ENCODE assay signal across 9 cellular contexts in the genomic region with DNA sequence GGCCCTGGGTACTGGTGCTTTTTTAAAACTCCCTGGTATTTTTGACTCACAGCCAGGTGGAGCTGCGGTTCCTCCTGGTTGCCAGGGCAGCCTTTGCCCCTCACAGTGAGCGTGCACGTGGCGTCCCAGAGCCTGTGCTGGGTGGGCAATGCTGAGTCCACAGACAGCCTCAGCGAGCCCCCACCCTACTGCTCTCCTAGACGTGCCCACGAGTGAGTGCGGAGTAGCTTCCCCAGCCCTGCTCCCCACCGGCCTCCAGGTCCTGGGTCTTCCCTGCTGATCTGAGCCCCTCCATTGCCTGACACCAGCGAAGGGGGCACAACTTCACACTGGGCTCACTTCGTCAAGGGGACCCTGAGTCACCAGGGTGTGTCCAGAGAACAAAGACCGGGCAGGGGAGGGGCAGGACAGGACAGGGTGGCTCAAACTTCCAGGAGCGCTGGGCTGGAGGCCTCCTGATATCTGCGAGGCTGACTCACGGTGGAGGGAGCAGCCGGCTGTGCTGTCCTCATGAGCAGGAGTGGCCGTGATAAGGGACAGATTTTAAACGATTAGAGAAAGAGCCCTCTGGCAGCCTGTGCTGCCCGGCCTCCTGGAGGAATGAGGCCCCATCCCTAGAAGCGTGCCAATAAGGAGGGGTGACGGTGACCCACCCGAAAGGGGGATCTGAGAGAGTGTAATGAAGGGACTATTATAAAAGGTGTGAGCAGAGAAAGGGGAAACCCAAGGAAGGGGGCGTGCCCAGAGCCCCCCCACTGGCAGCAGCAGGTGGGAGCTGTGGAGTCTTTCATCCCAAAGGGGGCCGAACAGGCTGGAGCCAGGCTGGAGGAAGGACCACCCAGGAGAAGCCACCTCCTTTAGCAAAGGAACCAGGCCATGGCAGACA.
DNase-seq lines count a peak whose midpoint lies in the region; ATAC-seq and TF ChIP-seq lines count a peak whose summit lies in the region.
"Had no signal": no experiment of that assay in that cellular context is flagged by ENCODE, and none has a peak within 500 bp of the region (broad histone marks: within the 10 kb centered on the region; RNA-seq: fewer than 3 reads in every experiment).

No MANE protein-coding gene starts in this region.

- H3K4me3 ChIP-seq in SK-N-SH (ENCODE audit: low read depth in 2 of 2, low read length in 1 of 2) (no peak overlapping the region), adrenal gland (no peak overlapping the region), upper lobe of left lung (no peak overlapping the region)

- intact Hi-C loops in adrenal gland (cut with DNase I), result no loop called here

- TF ChIP-seq CTCF in SK-N-SH (IDR thresholded peaks at IDR 0.05) (no peak), adrenal gland (IDR thresholded peaks at IDR 0.05) (no peak), upper lobe of left lung (IDR thresholded peaks at IDR 0.05) (no peak)

- H3K9ac ChIP-seq in SK-N-SH, result no peak overlapping the region

- H2AFZ ChIP-seq in SK-N-SH (ENCODE audit: low read depth), result no peak overlapping the region

- peaks cover 4 to 8% of the 10 kb centered on the region in 2 experiments; a peak in 2 of 4 replicates for H3K4me1 ChIP-seq in SK-N-SH (ENCODE audit: control insufficient read depth in 1 of 2, insufficient read depth in 2 of 2, low read depth in 1 of 2, low read length in 1 of 2)
- no peaks in the 10 kb centered on the region for H3K4me1 ChIP-seq in adrenal gland (replicated peaks in 1 of 2)
- peaks cover 0 to 5% (median 2%) of the 10 kb centered on the region in 4 donors for H3K4me1 ChIP-seq in upper lobe of left lung

- no peak for TF ChIP-seq POLR2A in adrenal gland (IDR thresholded peaks at IDR 0.05)
- no peak for TF ChIP-seq POLR2A in upper lobe of left lung (IDR thresholded peaks at IDR 0.05)

- H3K27ac ChIP-seq in SK-N-SH (ENCODE audit: low read depth in 2 of 2, low read length in 1 of 2) (no peak overlapping the region; a peak in 1 of 4 replicates), adrenal gland (no peak overlapping the region), upper lobe of left lung (peak overlapping the region in 1 of 4 donors; percentile 15)

- no peaks in the 10 kb centered on the region for H3F3A ChIP-seq in SK-N-SH (replicated peaks; ENCODE audit: insufficient read depth)

- H3K36me3 ChIP-seq in SK-N-SH (replicated peaks in 1 of 2; ENCODE audit: control insufficient read depth in 1 of 2, insufficient read depth in 2 of 2, low read length in 1 of 2) (no peaks in the 10 kb centered on the region), adrenal gland (replicated peaks in 1 of 2) (no peaks in the 10 kb centered on the region), upper lobe of left lung (no peaks in the 10 kb centered on the region)

- POLR2A ChIA-PET in SK-N-SH (lab: Yijun Ruan, JAX), result interaction anchor here (0.6 kb wide), 1 partner anchor 9 kb away, joined by 3 read pairs; no protein-coding TSS in a partner anchor

- 42% methylated on average over 21 of the region's 24 CpGs for WGBS in SK-N-SH (ENCODE audit: low lambda C conversion rate)
- 58 to 77% (median 63%) methylated on average over 15 to 24 of the region's 24 CpGs for WGBS in adrenal gland, 4 donors
- 59 to 61% methylated on average over 19 to 23 of the region's 24 CpGs for WGBS in upper lobe of left lung, 2 donors

- no peaks in the 10 kb centered on the region for H3K79me2 ChIP-seq in SK-N-SH (ENCODE audit: insufficient read depth)

- DNase-seq in SK-N-SH (peak; percentile 50), adrenal gland (peak in 4 of 7 donors; percentile 20 to 54 (median 36)), islet precursor cell (peak; percentile 91), upper lobe of left lung (no peak), DMS79 (lab: John Stamatoyannopoulos, UW) (no peak)
- no peak for DNase-seq in activated CD4-positive, CD25-positive, alpha-beta regulatory T cell (lab: John Stamatoyannopoulos, UW)
- DNase-seq: activated effector memory CD4-positive, alpha-beta T cell treated with anti-CD3 and anti-CD28 coated beads, Interleukin-2, amount 50 U/mL, for 16 hours had no signal

- CTCF ChIA-PET in SK-N-SH (lab: Yijun Ruan, JAX), result interaction anchor here (1.0 to 1.9 kb wide), 5 partner anchors 11 to 247 kb away, joined by 3 to 6 read pairs (median 3); no protein-coding TSS in a partner anchor

- H4K20me1 ChIP-seq in SK-N-SH (ENCODE audit: insufficient read depth), result no peaks in the 10 kb centered on the region

- no peak for TF ChIP-seq RAD21 in SK-N-SH (IDR thresholded peaks at IDR 0.05; ENCODE audit: low read length)

- H3K9me3 ChIP-seq in SK-N-SH (no peaks in the 10 kb centered on the region), adrenal gland (replicated peaks in 1 of 3) (no peaks in the 10 kb centered on the region), upper lobe of left lung (peaks cover 0 to 8% (median 0%) of the 10 kb centered on the region in 4 donors)

- no peak overlapping the region; the same call in 1 of the 2 replicates for H3K4me2 ChIP-seq in SK-N-SH

- ATAC-seq in SK-N-SH treated with all-trans-retinoic acid at 6 μM for 48 hours (no peak; the same call in 2 of the 3 replicates), upper lobe of left lung (ENCODE audit: low FRiP score in 2 of 2) (peak; percentile 37 to 68), GM21723 (IDR thresholded peaks at IDR 0.05; ENCODE audit: unreplicated experiment) (no peak)

- H3K27me3 ChIP-seq in SK-N-SH (ENCODE audit: insufficient read depth) (peaks cover 15% of the 10 kb centered on the region; the same call in 1 of the 2 replicates), adrenal gland (no peaks in the 10 kb centered on the region), upper lobe of left lung (no peaks in the 10 kb centered on the region)

- no peak for TF ChIP-seq EP300 in SK-N-SH (IDR thresholded peaks at IDR 0.05; ENCODE audit: borderline replicate concordance in 1 of 2, low read depth in 1 of 2, low read length in 1 of 2)
- TF ChIP-seq EP300 in upper lobe of left lung (IDR thresholded peaks at IDR 0.05), result no peak

- no peaks in the 10 kb centered on the region for H3K9me2 ChIP-seq in SK-N-SH

TF ChIP-seq in SK-N-SH, 30 proteins besides CTCF, POLR2A, EP300 and RAD21 (continues in another document):
- TF ChIP-seq, protein P1, sequence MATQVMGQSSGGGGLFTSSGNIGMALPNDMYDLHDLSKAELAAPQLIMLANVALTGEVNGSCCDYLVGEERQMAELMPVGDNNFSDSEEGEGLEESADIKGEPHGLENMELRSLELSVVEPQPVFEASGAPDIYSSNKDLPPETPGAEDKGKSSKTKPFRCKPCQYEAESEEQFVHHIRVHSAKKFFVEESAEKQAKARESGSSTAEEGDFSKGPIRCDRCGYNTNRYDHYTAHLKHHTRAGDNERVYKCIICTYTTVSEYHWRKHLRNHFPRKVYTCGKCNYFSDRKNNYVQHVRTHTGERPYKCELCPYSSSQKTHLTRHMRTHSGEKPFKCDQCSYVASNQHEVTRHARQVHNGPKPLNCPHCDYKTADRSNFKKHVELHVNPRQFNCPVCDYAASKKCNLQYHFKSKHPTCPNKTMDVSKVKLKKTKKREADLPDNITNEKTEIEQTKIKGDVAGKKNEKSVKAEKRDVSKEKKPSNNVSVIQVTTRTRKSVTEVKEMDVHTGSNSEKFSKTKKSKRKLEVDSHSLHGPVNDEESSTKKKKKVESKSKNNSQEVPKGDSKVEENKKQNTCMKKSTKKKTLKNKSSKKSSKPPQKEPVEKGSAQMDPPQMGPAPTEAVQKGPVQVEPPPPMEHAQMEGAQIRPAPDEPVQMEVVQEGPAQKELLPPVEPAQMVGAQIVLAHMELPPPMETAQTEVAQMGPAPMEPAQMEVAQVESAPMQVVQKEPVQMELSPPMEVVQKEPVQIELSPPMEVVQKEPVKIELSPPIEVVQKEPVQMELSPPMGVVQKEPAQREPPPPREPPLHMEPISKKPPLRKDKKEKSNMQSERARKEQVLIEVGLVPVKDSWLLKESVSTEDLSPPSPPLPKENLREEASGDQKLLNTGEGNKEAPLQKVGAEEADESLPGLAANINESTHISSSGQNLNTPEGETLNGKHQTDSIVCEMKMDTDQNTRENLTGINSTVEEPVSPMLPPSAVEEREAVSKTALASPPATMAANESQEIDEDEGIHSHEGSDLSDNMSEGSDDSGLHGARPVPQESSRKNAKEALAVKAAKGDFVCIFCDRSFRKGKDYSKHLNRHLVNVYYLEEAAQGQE (IDR thresholded peaks at IDR 0.05; ENCODE audit: low read depth, low read length), result no peak

TF ChIP-seq in SK-N-SH treated with all-trans-retinoic acid at 6 μM for 48 hours, 23 proteins besides CTCF, POLR2A, EP300 and RAD21 (continues in another document):
- TF ChIP-seq, protein P2, sequence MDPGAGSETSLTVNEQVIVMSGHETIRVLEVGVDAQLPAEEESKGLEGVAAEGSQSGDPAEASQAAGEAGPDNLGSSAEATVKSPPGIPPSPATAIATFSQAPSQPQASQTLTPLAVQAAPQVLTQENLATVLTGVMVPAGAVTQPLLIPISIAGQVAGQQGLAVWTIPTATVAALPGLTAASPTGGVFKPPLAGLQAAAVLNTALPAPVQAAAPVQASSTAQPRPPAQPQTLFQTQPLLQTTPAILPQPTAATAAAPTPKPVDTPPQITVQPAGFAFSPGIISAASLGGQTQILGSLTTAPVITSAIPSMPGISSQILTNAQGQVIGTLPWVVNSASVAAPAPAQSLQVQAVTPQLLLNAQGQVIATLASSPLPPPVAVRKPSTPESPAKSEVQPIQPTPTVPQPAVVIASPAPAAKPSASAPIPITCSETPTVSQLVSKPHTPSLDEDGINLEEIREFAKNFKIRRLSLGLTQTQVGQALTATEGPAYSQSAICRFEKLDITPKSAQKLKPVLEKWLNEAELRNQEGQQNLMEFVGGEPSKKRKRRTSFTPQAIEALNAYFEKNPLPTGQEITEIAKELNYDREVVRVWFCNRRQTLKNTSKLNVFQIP (CRISPR knock-in tag; IDR thresholded peaks at IDR 0.05; ENCODE audit: borderline replicate concordance, low read depth), result no peak

Comparison
In these comparisons a context has a peak if more than half of its experiments do, and no peak if none do; other contexts are left out.
1. DNase-seq: peak in SK-N-SH (single experiment), adrenal gland (4 of 7) and islet precursor cell (single experiment); none in upper lobe of left lung (0 of 2), activated CD4-positive, CD25-positive, alpha-beta regulatory T cell (0 of 4) and DMS79 (single experiment).
2. ATAC-seq: peak in upper lobe of left lung (2 of 2); none in SK-N-SH treated with all-trans-retinoic acid at 6 μM for 48 hours (single experiment) and GM21723 (single experiment).